ENCODE assay signal across 1 cellular context in the genomic region with DNA sequence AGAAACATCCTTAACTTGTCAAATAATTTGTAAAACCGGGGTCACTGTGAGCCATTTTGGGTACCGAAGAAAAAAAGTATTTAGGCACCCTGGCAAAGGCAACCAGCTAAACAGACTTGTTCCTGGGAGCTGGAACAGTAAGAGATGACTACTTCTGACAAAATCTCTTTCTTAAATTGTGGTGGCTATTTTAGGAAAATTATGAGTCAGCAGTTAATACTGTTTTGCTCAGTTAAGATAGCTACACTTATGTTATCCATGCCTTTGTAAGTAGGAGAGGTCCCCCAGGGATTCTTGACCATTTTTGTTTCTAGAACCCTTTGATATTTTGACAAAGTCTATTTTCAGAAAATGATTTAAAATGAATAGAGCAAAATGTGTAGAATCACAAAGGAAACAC.
TF ChIP-seq lines count a peak whose summit lies in the region.

No MANE protein-coding gene starts in this region.

TF ChIP-seq in K562, 482 proteins besides CTCF, POLR2A, EP300 and RAD21 (continued from another document):
- peak; percentile 82; the same call in 1 of the 2 replicates for TF ChIP-seq MEF2D (tag; conservative IDR thresholded peaks at IDR 0.05; ENCODE audit: low read depth)
- TF ChIP-seq NFE2 (IDR thresholded peaks at IDR 0.05; ENCODE audit: low read depth), result peak; percentile 27; the same call in 1 of the 2 replicates
- peak; percentile 81 for TF ChIP-seq MEF2A (IDR thresholded peaks at IDR 0.05; ENCODE audit: control insufficient read depth, low read depth, low read length)
- no peak for TF ChIP-seq STAT5A (IDR thresholded peaks at IDR 0.05; ENCODE audit: borderline replicate concordance, low read length)
- TF ChIP-seq C11orf30 (IDR thresholded peaks at IDR 0.05; ENCODE audit: low read depth), result peak; percentile 91
- TF ChIP-seq ZBED1 (IDR thresholded peaks at IDR 0.05), result no peak
- TF ChIP-seq, protein P1, sequence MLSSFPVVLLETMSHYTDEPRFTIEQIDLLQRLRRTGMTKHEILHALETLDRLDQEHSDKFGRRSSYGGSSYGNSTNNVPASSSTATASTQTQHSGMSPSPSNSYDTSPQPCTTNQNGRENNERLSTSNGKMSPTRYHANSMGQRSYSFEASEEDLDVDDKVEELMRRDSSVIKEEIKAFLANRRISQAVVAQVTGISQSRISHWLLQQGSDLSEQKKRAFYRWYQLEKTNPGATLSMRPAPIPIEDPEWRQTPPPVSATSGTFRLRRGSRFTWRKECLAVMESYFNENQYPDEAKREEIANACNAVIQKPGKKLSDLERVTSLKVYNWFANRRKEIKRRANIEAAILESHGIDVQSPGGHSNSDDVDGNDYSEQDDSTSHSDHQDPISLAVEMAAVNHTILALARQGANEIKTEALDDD (IDR thresholded peaks at IDR 0.05), result 0 out of 2 replicates have a peak, but pooled peaks have one; percentile 31
- TF ChIP-seq HNRNPH1 (optimal IDR thresholded peaks at IDR 0.05; ENCODE audit: low read depth, low read length), result no peak
